In the genomic region with DNA sequence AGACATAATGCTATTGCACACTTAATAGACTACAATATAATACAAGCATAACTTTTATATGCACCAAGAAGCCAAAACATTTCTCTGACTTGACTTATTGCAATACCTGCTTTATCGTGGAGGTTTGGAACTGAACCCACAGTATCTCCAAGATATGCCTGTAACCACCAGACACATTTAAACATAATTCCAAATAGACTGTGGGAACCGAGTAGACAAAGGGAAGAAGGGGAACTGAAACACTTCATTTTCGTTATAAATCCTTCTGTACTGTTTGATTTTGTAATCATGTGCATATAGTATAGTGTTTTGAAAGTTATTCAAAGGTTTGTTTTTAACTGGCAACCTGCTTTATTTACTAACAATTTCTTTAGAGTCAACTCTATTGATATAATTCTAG, we compare ENCODE assay signal across 24 cellular contexts.
"Had no signal": no experiment of that assay in that cellular context is flagged by ENCODE, and none has a peak within 500 bp of the region (broad histone marks: within the 10 kb centered on the region; RNA-seq: fewer than 3 reads in every experiment).

No MANE protein-coding gene starts in this region.

- DNase-seq: activated CD4-positive, alpha-beta T cell treated with anti-CD3 and anti-CD28 coated beads for 48 hours; activated CD4-positive, alpha-beta T cell treated with anti-CD3 and anti-CD28 coated beads, Interleukin-2, amount 50 U/mL, for 4 hours; activated CD4-positive, CD25-positive, alpha-beta regulatory T cell treated with anti-CD3 and anti-CD28 coated beads, Interleukin-2, amount 50 U/mL, for 72 hours; activated CD8-positive, alpha-beta memory T cell treated with anti-CD3 and anti-CD28 coated beads, Interleukin-2, amount 50 U/mL, for 48 hours; activated CD8-positive, alpha-beta T cell treated with anti-CD3 and anti-CD28 coated beads, Interleukin-2, amount 10 ng/mL, durations not matched to agents 7 days and 5 days; activated effector memory CD4-positive, alpha-beta T cell treated with Interleukin-2 at 50 U/mL for 16 hours; activated naive CD4-positive, alpha-beta T cell treated with Interleukin-2 at 50 U/mL for 16 hours; activated T-cell treated with anti-CD3 and anti-CD28 coated beads, Interleukin-2, amount 50 U/mL, for 1 hour; amygdala; cerebellar nuclear complex; Karpas-422; MM.1S; NCI-H1092 treated with DMSO at 0.1 percent for 48 hours; NCI-H1436; NCI-H1694 treated with DMSO at 0.1 percent for 48 hours; NCI-H2081; NCI-H510A treated with DMSO at 0.1 percent for 48 hours; NCI-H69; OCI-M1; RPMI8226 had no signal

- ATAC-seq: activated CD8-positive, alpha-beta T cell treated with anti-CD3 and anti-CD28 coated beads, Interleukin-2, amount 10 ng/mL, durations not matched to agents 7 days and 5 days; K562; Panc1; Right ventricle myocardium inferior; WTC11 had no signal

- H3K4me3 ChIP-seq: K562 had no signal
